ENCODE assay signal across 8 cellular contexts in genomic region chr17:82370471-82371332, GRCh38. TPM values are rescaled to one million over a fixed set of nuclear protein-coding genes. Genes with fewer than 3 reads are reported as not detected.
A peak's percentile ranks its signal among the peaks of the same experiment; 100 is the strongest.
DNase-seq lines count a peak whose midpoint lies in the region; ATAC-seq and TF ChIP-seq lines count a peak whose summit lies in the region.

No MANE protein-coding gene starts in this region.

- no peak overlapping the region for H3K27ac Mint-ChIP-seq in stimulated activated naive CD8-positive, alpha-beta T cell treated with anti-CD3 and anti-CD28 coated beads, Interleukin-15, Interleukin-2, amounts not matched to agents 100 ng/mL and 50 ng/mL, for 24 hours
- no peak overlapping the region for H3K27ac Mint-ChIP-seq in activated naive CD8-positive, alpha-beta T cell treated with anti-CD3 and anti-CD28 coated beads for 36 hours

- peaks cover 33% of the 10 kb centered on the region for H3K27me3 Mint-ChIP-seq in stimulated activated naive CD8-positive, alpha-beta T cell treated with anti-CD3 and anti-CD28 coated beads, Interleukin-15, Interleukin-2, amounts not matched to agents 100 ng/mL and 50 ng/mL, for 24 hours
- H3K27me3 Mint-ChIP-seq in activated naive CD8-positive, alpha-beta T cell treated with anti-CD3 and anti-CD28 coated beads for 36 hours: peaks cover 49% of the 10 kb centered on the region

- ATAC-seq in stimulated activated naive CD8-positive, alpha-beta T cell treated with anti-CD3 and anti-CD28 coated beads, Interleukin-15, Interleukin-2, amounts not matched to agents 100 U/mL and 50 U/mL, for 24 hours: no peak
- ATAC-seq in upper lobe of left lung (ENCODE audit: low FRiP score in 2 of 2): peak in 1 of 2 donors; percentile 33
- ATAC-seq in HG02571 (IDR thresholded peaks at IDR 0.05; ENCODE audit: unreplicated experiment): no peak
- no peak for ATAC-seq in HG03025 (IDR thresholded peaks at IDR 0.05; ENCODE audit: low FRiP score, unreplicated experiment)
- no peak for ATAC-seq in GM18520 (IDR thresholded peaks at IDR 0.05; ENCODE audit: unreplicated experiment)

- no peak for TF ChIP-seq CTCF in upper lobe of left lung (IDR thresholded peaks at IDR 0.05)

- no peaks in the 10 kb centered on the region for H3K9me3 Mint-ChIP-seq in stimulated activated naive CD8-positive, alpha-beta T cell treated with anti-CD3 and anti-CD28 coated beads, Interleukin-15, Interleukin-2, amounts not matched to agents 100 ng/mL and 50 ng/mL, for 24 hours
- H3K9me3 Mint-ChIP-seq in activated naive CD8-positive, alpha-beta T cell treated with anti-CD3 and anti-CD28 coated beads for 36 hours: no peaks in the 10 kb centered on the region

- H3K4me3 Mint-ChIP-seq in stimulated activated naive CD8-positive, alpha-beta T cell treated with anti-CD3 and anti-CD28 coated beads, Interleukin-15, Interleukin-2, amounts not matched to agents 100 ng/mL and 50 ng/mL, for 24 hours: peak overlapping the region; percentile 65
- H3K4me3 Mint-ChIP-seq in activated naive CD8-positive, alpha-beta T cell treated with anti-CD3 and anti-CD28 coated beads for 36 hours: peak overlapping the region; percentile 53

- DNase-seq in stimulated activated naive CD8-positive, alpha-beta T cell treated with anti-CD3 and anti-CD28 coated beads, Interleukin-15, Interleukin-2, amounts not matched to agents 100 U/mL and 50 U/mL, for 24 hours: no peak
- no peak for DNase-seq in activated naive CD8-positive, alpha-beta T cell treated with anti-CD3 and anti-CD28 coated beads for 36 hours
- DNase-seq in upper lobe of left lung: peak in 1 of 2 donors; percentile 80

- H3K36me3 Mint-ChIP-seq in stimulated activated naive CD8-positive, alpha-beta T cell treated with anti-CD3 and anti-CD28 coated beads, Interleukin-15, Interleukin-2, amounts not matched to agents 100 ng/mL and 50 ng/mL, for 24 hours (ENCODE audit: low read depth): no peaks in the 10 kb centered on the region
- no peaks in the 10 kb centered on the region for H3K36me3 Mint-ChIP-seq in activated naive CD8-positive, alpha-beta T cell treated with anti-CD3 and anti-CD28 coated beads for 36 hours

- no peak overlapping the region for H3K27ac ChIP-seq in mesodermal cell (ENCODE audit: low read depth, low read length, severe bottlenecking)
- no peak overlapping the region for H3K27ac ChIP-seq in upper lobe of left lung

- peaks cover 21% of the 10 kb centered on the region for H3K4me1 Mint-ChIP-seq in stimulated activated naive CD8-positive, alpha-beta T cell treated with anti-CD3 and anti-CD28 coated beads, Interleukin-15, Interleukin-2, amounts not matched to agents 100 ng/mL and 50 ng/mL, for 24 hours (ENCODE audit: low read depth)
- H3K4me1 Mint-ChIP-seq in activated naive CD8-positive, alpha-beta T cell treated with anti-CD3 and anti-CD28 coated beads for 36 hours: peaks cover 19% of the 10 kb centered on the region

- H3K4me3 ChIP-seq in mesodermal cell (ENCODE audit: extremely low read depth, insufficient read depth, low read length, poor library complexity, severe bottlenecking): peak overlapping the region; percentile 16
- peak overlapping the region; percentile 10 to 33 (median 24) for H3K4me3 ChIP-seq in upper lobe of left lung

- no peaks in the 10 kb centered on the region for H3K9me3 ChIP-seq in mesodermal cell (ENCODE audit: control insufficient read depth, low read length)
- no peaks in the 10 kb centered on the region for H3K9me3 ChIP-seq in upper lobe of left lung

- 62 to 64% methylated on average over 28 to 38 of the region's 38 CpGs for WGBS in mesodermal cell (ENCODE audit: insufficient coverage in 2 of 2), 2 experiments
- WGBS in upper lobe of left lung, 2 donors: 35 to 40% methylated on average over 26 to 38 of the region's 38 CpGs

- TF ChIP-seq EP300 in upper lobe of left lung (IDR thresholded peaks at IDR 0.05): no peak

- no peaks in the 10 kb centered on the region for H3K36me3 ChIP-seq in mesodermal cell (ENCODE audit: control insufficient read depth, insufficient read depth, low read length)
- H3K36me3 ChIP-seq in upper lobe of left lung: no peaks in the 10 kb centered on the region

- no peak for TF ChIP-seq POLR2A in upper lobe of left lung (IDR thresholded peaks at IDR 0.05)

- peaks cover 0 to 47% (median 27%) of the 10 kb centered on the region in 4 donors for H3K27me3 ChIP-seq in upper lobe of left lung

- H3K4me1 ChIP-seq in mesodermal cell (ENCODE audit: control insufficient read depth, insufficient read depth, low read length, poor library complexity, severe bottlenecking) (peaks cover under 1% of the 10 kb centered on the region), upper lobe of left lung (peaks cover 17 to 32% (median 22%) of the 10 kb centered on the region in 4 donors)

RNA-seq across cellular contexts. Expression of gene UTS2R, which starts 0.9 kb away (rescaled TPM):
- not detected for total RNA-seq in activated naive CD8-positive, alpha-beta T cell treated with anti-CD3 and anti-CD28 coated beads for 36 hours
- 0.48 TPM for polyA plus RNA-seq in mesodermal cell (2013, experiment 1 of 2)
- polyA plus RNA-seq in mesodermal cell (2013, experiment 2 of 2): 0.46 TPM
- total RNA-seq in upper lobe of left lung: under 1 TPM in 1 of 6 donors, not detected in 5; 0.39 TPM

RNA-seq across cellular contexts. Expression of gene TEX19, which starts 11.7 kb away (rescaled TPM):
- total RNA-seq in activated naive CD8-positive, alpha-beta T cell treated with anti-CD3 and anti-CD28 coated beads for 36 hours: under 1 TPM; 0.10 to 0.23 TPM
- 0.26 TPM for polyA plus RNA-seq in mesodermal cell (2013, experiment 1 of 2)
- 0.40 TPM for polyA plus RNA-seq in mesodermal cell (2013, experiment 2 of 2)
- not detected for total RNA-seq in upper lobe of left lung

RNA-seq across cellular contexts. Expression of gene SECTM1, which starts 37.1 kb away (rescaled TPM):
- under 1 TPM; 0.72 to 0.74 TPM for total RNA-seq in activated naive CD8-positive, alpha-beta T cell treated with anti-CD3 and anti-CD28 coated beads for 36 hours
- polyA plus RNA-seq in mesodermal cell (2013, experiment 1 of 2): not detected
- not detected for polyA plus RNA-seq in mesodermal cell (2013, experiment 2 of 2)
- 10 to 100 TPM; 17.8 to 50.4 (median 36.2) TPM for total RNA-seq in upper lobe of left lung

RNA-seq across cellular contexts. Expression of gene HEXD, which starts 47.4 kb away (rescaled TPM):
- 10 to 100 TPM; 17.3 to 20.3 TPM for total RNA-seq in activated naive CD8-positive, alpha-beta T cell treated with anti-CD3 and anti-CD28 coated beads for 36 hours
- polyA plus RNA-seq in mesodermal cell (2013, experiment 1 of 2): 21.9 TPM
- 20.8 TPM for polyA plus RNA-seq in mesodermal cell (2013, experiment 2 of 2)
- total RNA-seq in upper lobe of left lung: 100 to 1,000 TPM in 2 of 6 donors, 10 to 100 TPM in 4; 33.7 to 250 (median 43.4) TPM

RNA-seq across cellular contexts. Expression of gene OGFOD3, which starts 47.7 kb away (rescaled TPM):
- total RNA-seq in activated naive CD8-positive, alpha-beta T cell treated with anti-CD3 and anti-CD28 coated beads for 36 hours: 10 to 100 TPM; 18.4 to 21.5 TPM
- 21.7 TPM for polyA plus RNA-seq in mesodermal cell (2013, experiment 1 of 2)
- 19.4 TPM for polyA plus RNA-seq in mesodermal cell (2013, experiment 2 of 2)
- total RNA-seq in upper lobe of left lung: 10 to 100 TPM; 20.0 to 76.9 (median 38.2) TPM

Comparison
In these comparisons a context has a peak if more than half of its experiments do, and no peak if none do; other contexts are left out.
1. RNA of gene SECTM1, which starts 37.1 kb away (total RNA-seq): 17.8 to 50.4 TPM in upper lobe of left lung; 0.72 to 0.74 TPM in activated naive CD8-positive, alpha-beta T cell treated with anti-CD3 and anti-CD28 coated beads for 36 hours; every median in the first group is over 10 times any median in the second.